ENCODE assay signal across 6 cellular contexts in genomic region chr11:64359712-64360402, GRCh38. TPM values are rescaled to one million over a fixed set of nuclear protein-coding genes. Genes with fewer than 3 reads are reported as not detected.
DNase-seq lines count a peak whose midpoint lies in the region; TF ChIP-seq lines count a peak whose summit lies in the region.

No MANE protein-coding gene starts in this region.

- H3K36me3 ChIP-seq in ovary = no peaks in the 10 kb centered on the region

- H3K27me3 Mint-ChIP-seq in chondrocyte (ENCODE audit: low read depth) = no peaks in the 10 kb centered on the region

- no peaks in the 10 kb centered on the region for H3K9me3 Mint-ChIP-seq in chondrocyte (ENCODE audit: low read depth)

- peaks cover 15% of the 10 kb centered on the region for H3K4me1 ChIP-seq in ovary (ENCODE audit: insufficient read depth)

- H3K36me3 Mint-ChIP-seq in chondrocyte (ENCODE audit: low read depth) = peaks cover 20% of the 10 kb centered on the region

- TF ChIP-seq POLR2A in ovary (IDR thresholded peaks at IDR 0.05) = no peak

- peak overlapping the region in 1 of 2 donors; percentile 68 for H3K27ac ChIP-seq in ovary

- no peak for TF ChIP-seq CTCF in chondrocyte (IDR thresholded peaks at IDR 0.05)
- no peak for TF ChIP-seq CTCF in ovary (IDR thresholded peaks at IDR 0.05)

- H3K9me3 ChIP-seq in ovary = no peaks in the 10 kb centered on the region

- 64 to 71% (median 66%) methylated on average over 35 of the region's 35 CpGs for WGBS in ovary, 3 donors

- TF ChIP-seq EP300 in ovary (IDR thresholded peaks at IDR 0.05) = no peak

- peaks cover 45% of the 10 kb centered on the region for H3K4me1 Mint-ChIP-seq in chondrocyte (ENCODE audit: low read depth)

- H3K27me3 ChIP-seq in ovary = no peaks in the 10 kb centered on the region

- DNase-seq in stimulated activated CD4-positive, alpha-beta T cell treated with anti-CD3 and anti-CD28 coated beads, Interleukin-15, amount 100 ng/mL, for 24 hours = peak; percentile 54
- no peak for DNase-seq in stimulated activated CD4-positive, alpha-beta T cell treated with anti-CD3 and anti-CD28 coated beads, Interleukin-12 subunit alpha, Interleukin-12 subunit beta, amount 100 ng/mL, for 4 hours
- DNase-seq in chondrocyte (ENCODE audit: low spot score) = no peak
- no peak for DNase-seq in ovary
- DNase-seq in NCI-H1694 (lab: John Stamatoyannopoulos, UW) = no peak
- DNase-seq in hippocampal formation (lab: John Stamatoyannopoulos, UW) = no peak

- H3K4me3 ChIP-seq in ovary = peak overlapping the region; percentile 55

- H3K4me3 Mint-ChIP-seq in chondrocyte (ENCODE audit: unreplicated experiment) = peak overlapping the region; percentile 86

- H3K27ac Mint-ChIP-seq in chondrocyte (ENCODE audit: unreplicated experiment) = peak overlapping the region; percentile 59

- intact Hi-C loops in ovary (cut with DNase I) = loop anchor here in 1 of 4 donors (5.0 kb wide), 1 partner anchor 43 kb away; the partner anchor contains the start of genes PRDX5 and TRMT112

RNA-seq across cellular contexts. Expression of gene RPS6KA4, which starts 0.9 kb away (rescaled TPM):
- 32.7 to 43.6 TPM (median 34.9 TPM) in 3 replicates for total RNA-seq in chondrocyte
- 10 to 100 TPM in 6 of 7 donors, 1 to 10 TPM in 1; 7.3 to 31.4 (median 16.9) TPM for total RNA-seq in ovary
- polyA plus RNA-seq in ovary = 10 to 100 TPM in 1 of 2 donors, 1 to 10 TPM in 1; 4.0 to 12.1 TPM

RNA-seq across cellular contexts. Expression of gene CCDC88B, which starts 19.9 kb away (rescaled TPM):
- 0.82 to 1.3 TPM (median 0.99 TPM) in 3 replicates for total RNA-seq in chondrocyte
- 1 to 10 TPM; 3.4 to 7.5 (median 3.5) TPM for total RNA-seq in ovary
- 1 to 10 TPM in 1 of 2 donors, under 1 TPM in 1; 0.95 to 3.6 TPM for polyA plus RNA-seq in ovary

RNA-seq across cellular contexts. Expression of gene PRDX5, which starts 41.9 kb away (rescaled TPM):
- total RNA-seq in chondrocyte (181 to 234 TPM (median 232 TPM) in 3 replicates), ovary (100 to 1,000 TPM; 160 to 400 (median 192) TPM)
- 100 to 1,000 TPM; 272 to 334 TPM for polyA plus RNA-seq in ovary

RNA-seq across cellular contexts. Expression of gene TRMT112, which starts 42.5 kb away (rescaled TPM):
- total RNA-seq in chondrocyte (122 to 182 TPM (median 126 TPM) in 3 replicates), ovary (100 to 1,000 TPM; 207 to 432 (median 275) TPM)
- 100 to 1,000 TPM; 272 to 383 TPM for polyA plus RNA-seq in ovary

RNA-seq across cellular contexts. Expression of gene ESRRA, which starts 54.5 kb away (rescaled TPM):
- total RNA-seq in chondrocyte (25.6 to 30.7 TPM (median 29.6 TPM) in 3 replicates), ovary (10 to 100 TPM in 6 of 7 donors, 1 to 10 TPM in 1; 9.2 to 17.4 (median 15.7) TPM)
- 10 to 100 TPM in 1 of 2 donors, 1 to 10 TPM in 1; 2.3 to 11.9 TPM for polyA plus RNA-seq in ovary
